In genomic region chr1:198467907-198468306, GRCh38 we compare ENCODE assay signal across 1 cellular context.
TF ChIP-seq lines count a peak whose summit lies in the region.

No MANE protein-coding gene starts in this region.

TF ChIP-seq in K562, 482 proteins besides CTCF, POLR2A, EP300 and RAD21 (continued from another document):
- TF ChIP-seq BRF2 (IDR thresholded peaks at IDR 0.05; ENCODE audit: borderline replicate concordance, insufficient read depth, insufficient read length) (no peak), GTF2B (IDR thresholded peaks at IDR 0.05; ENCODE audit: extremely low read depth, insufficient read length) (no peak), MEIS2 (IDR thresholded peaks at IDR 0.05; ENCODE audit: partially characterized antibody) (no peak), THAP12 (CRISPR knock-in tag; IDR thresholded peaks at IDR 0.05) (no peak), ZMIZ1 (IDR thresholded peaks at IDR 0.05; ENCODE audit: low read depth in 2 of 2, low read length in 2 of 2) (no peak)
